Comparison of ENCODE assay signal across 2 cellular contexts in the genomic region with DNA sequence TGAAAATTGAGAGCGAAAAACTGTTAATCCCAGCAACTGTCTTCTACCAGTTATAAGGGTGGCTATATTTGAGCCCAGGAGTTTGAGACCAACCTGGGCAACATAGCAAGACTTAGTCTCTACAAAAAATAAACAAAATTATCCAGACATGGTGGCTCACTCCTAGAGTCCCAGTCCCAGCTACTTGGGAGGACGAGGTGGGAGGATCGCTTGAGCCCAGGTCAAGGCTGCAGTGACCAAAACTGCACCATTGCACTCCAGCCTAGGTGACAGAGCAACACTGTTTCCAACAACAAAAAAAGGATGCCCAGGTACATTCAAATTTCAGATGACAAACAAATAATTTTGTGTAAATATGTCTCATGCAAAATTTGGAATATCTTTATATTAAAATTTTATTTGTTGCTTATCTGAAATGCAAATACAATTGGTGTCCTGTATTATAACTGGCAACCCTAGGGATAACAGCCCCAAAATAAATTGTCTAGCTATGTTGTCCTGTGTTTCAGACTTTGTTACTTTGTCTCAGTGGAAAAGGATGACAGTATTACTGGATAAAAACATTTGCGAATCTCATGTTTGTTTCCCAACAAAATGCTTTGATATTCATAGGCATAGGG.
TF ChIP-seq lines count a peak whose summit lies in the region.

No MANE protein-coding gene starts in this region.

TF ChIP-seq in A549, 52 proteins besides CTCF, POLR2A, EP300 and RAD21:
- TF ChIP-seq GATA3 (IDR thresholded peaks at IDR 0.05; ENCODE audit: borderline replicate concordance) (no peak), KDM1A (IDR thresholded peaks at IDR 0.05; ENCODE audit: low read depth) (no peak)
TF ChIP-seq in A549: peak in this region for 0.

TF ChIP-seq in IMR-90, 13 proteins besides CTCF, POLR2A, EP300 and RAD21:
- TF ChIP-seq MAZ (IDR thresholded peaks at IDR 0.05; ENCODE audit: borderline replicate concordance, low read depth, low read length): no peak
- TF ChIP-seq, protein P1, sequence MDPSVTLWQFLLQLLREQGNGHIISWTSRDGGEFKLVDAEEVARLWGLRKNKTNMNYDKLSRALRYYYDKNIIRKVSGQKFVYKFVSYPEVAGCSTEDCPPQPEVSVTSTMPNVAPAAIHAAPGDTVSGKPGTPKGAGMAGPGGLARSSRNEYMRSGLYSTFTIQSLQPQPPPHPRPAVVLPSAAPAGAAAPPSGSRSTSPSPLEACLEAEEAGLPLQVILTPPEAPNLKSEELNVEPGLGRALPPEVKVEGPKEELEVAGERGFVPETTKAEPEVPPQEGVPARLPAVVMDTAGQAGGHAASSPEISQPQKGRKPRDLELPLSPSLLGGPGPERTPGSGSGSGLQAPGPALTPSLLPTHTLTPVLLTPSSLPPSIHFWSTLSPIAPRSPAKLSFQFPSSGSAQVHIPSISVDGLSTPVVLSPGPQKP (IDR thresholded peaks at IDR 0.05; ENCODE audit: borderline replicate concordance, low read depth, low read length): no peak
- TF ChIP-seq MXI1 (IDR thresholded peaks at IDR 0.05; ENCODE audit: borderline replicate concordance, low read depth, low read length): no peak
- TF ChIP-seq NFE2L2 (IDR thresholded peaks at IDR 0.05; ENCODE audit: low read depth, low read length): no peak
- no peak for TF ChIP-seq SMC3 (IDR thresholded peaks at IDR 0.05; ENCODE audit: low read depth, low read length)
- TF ChIP-seq RCOR1 (IDR thresholded peaks at IDR 0.05; ENCODE audit: insufficient replicate concordance, low read length): no peak
- no peak for TF ChIP-seq RFX5 (IDR thresholded peaks at IDR 0.05; ENCODE audit: low read depth, low read length)
- no peak for TF ChIP-seq CHD1 (IDR thresholded peaks at IDR 0.05; ENCODE audit: low read depth, low read length)
- TF ChIP-seq, protein P2, sequence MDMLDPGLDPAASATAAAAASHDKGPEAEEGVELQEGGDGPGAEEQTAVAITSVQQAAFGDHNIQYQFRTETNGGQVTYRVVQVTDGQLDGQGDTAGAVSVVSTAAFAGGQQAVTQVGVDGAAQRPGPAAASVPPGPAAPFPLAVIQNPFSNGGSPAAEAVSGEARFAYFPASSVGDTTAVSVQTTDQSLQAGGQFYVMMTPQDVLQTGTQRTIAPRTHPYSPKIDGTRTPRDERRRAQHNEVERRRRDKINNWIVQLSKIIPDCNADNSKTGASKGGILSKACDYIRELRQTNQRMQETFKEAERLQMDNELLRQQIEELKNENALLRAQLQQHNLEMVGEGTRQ (IDR thresholded peaks at IDR 0.05; ENCODE audit: low read depth, low read length): no peak
- TF ChIP-seq CEBPB (IDR thresholded peaks at IDR 0.05; ENCODE audit: low read depth, low read length): no peak
- TF ChIP-seq MAFK (IDR thresholded peaks at IDR 0.05; ENCODE audit: low read depth, low read length): no peak
